In genomic region chr18:79985172-79985571, GRCh38 we compare ENCODE assay signal across 1 cellular context.
TF ChIP-seq lines count a peak whose summit lies in the region.

No MANE protein-coding gene starts in this region.

TF ChIP-seq in HepG2, 621 proteins besides CTCF, POLR2A, EP300 and RAD21 (continued from another document):
- TF ChIP-seq ZNF687 (CRISPR knock-in tag; IDR thresholded peaks at IDR 0.05): peak; percentile 83
- peak; percentile 86 for TF ChIP-seq HNF4A (CRISPR knock-in tag; IDR thresholded peaks at IDR 0.05)
- 0 out of 2 replicates have a peak, but pooled peaks have one; percentile 13 for TF ChIP-seq ZNF629 (CRISPR knock-in tag; conservative IDR thresholded peaks at IDR 0.05)
